In genomic region chrX:129596077-129596476, GRCh38 we compare ENCODE assay signal across 28 cellular contexts. TPM values are rescaled to one million over a fixed set of nuclear protein-coding genes. Genes with fewer than 3 reads are reported as not detected.
"Had no signal": no experiment of that assay in that cellular context is flagged by ENCODE, and none has a peak within 500 bp of the region (broad histone marks: within the 10 kb centered on the region; RNA-seq: fewer than 3 reads in every experiment).

No MANE protein-coding gene starts in this region.

- H3K36me3 Mint-ChIP-seq: naive B cell had no signal

- H3K27me3 Mint-ChIP-seq: dendritic cell treated with granulocyte-macrophage colony-stimulating factor and Interleukin-4, amounts not matched to agents 40 ng/mL and 50 ng/mL, for 4 days had no signal

- H3K27ac Mint-ChIP-seq: dendritic cell treated with granulocyte-macrophage colony-stimulating factor and Interleukin-4, amounts not matched to agents 40 ng/mL and 50 ng/mL, for 4 days; effector memory CD8-positive, alpha-beta T cell; endodermal cell; mesothelial cell of epicardium; naive B cell had no signal

- DNase-seq: colonic mucosa; cortex of kidney; effector CD8-positive, alpha-beta T cell; effector memory CD8-positive, alpha-beta T cell; endodermal cell; erythroblast; esophagus squamous epithelium; foreskin fibroblast; foreskin melanocyte; gastrocnemius medialis; glutamatergic neuron; head of caudate nucleus; heart right ventricle; hippocampal formation; left cardiac atrium; left lung; left ventricle myocardium superior; lower lobe of right lung; mesenchymal stem cell; mucosa of descending colon; naive B cell had no signal

- H3K4me3 ChIP-seq: colonic mucosa, esophagus squamous epithelium, gastrocnemius medialis, heart right ventricle, left lung, lower lobe of right lung, mucosa of descending colon had no signal

- H3K9me3 Mint-ChIP-seq: dendritic cell treated with granulocyte-macrophage colony-stimulating factor and Interleukin-4, amounts not matched to agents 40 ng/mL and 50 ng/mL, for 4 days; effector memory CD8-positive, alpha-beta T cell; endodermal cell; mesothelial cell of epicardium; naive B cell had no signal

- FAIRE-seq: endometrium, islet of Langerhans, keratinocyte had no signal

- H3K27ac ChIP-seq: colonic mucosa, epithelial cell of prostate, esophagus squamous epithelium, gastrocnemius medialis, heart right ventricle, left lung, lower lobe of right lung had no signal

- H3K4me3 Mint-ChIP-seq: dendritic cell treated with granulocyte-macrophage colony-stimulating factor and Interleukin-4, amounts not matched to agents 40 ng/mL and 50 ng/mL, for 4 days; effector memory CD8-positive, alpha-beta T cell; endodermal cell; mesothelial cell of epicardium; naive B cell had no signal

- ATAC-seq: effector memory CD8-positive, alpha-beta T cell; esophagus mucosa; gastrocnemius medialis; heart right ventricle; left cardiac atrium; left lung; left ventricle myocardium superior; lower lobe of right lung; mucosa of descending colon had no signal

- H3K9me3 ChIP-seq: colonic mucosa, esophagus squamous epithelium, gastrocnemius medialis, heart right ventricle, left lung, lower lobe of right lung, mucosa of descending colon had no signal

- H3K4me1 ChIP-seq: colonic mucosa, left lung, lower lobe of right lung had no signal

- H3K4me1 Mint-ChIP-seq: mesothelial cell of epicardium, naive B cell had no signal

- H3K27me3 ChIP-seq: colonic mucosa, esophagus squamous epithelium, gastrocnemius medialis, left lung had no signal

- H3K36me3 ChIP-seq: colonic mucosa, lower lobe of right lung had no signal

RNA-seq across cellular contexts. Expression of gene APLN, which starts 58.7 kb away (rescaled TPM):
- total RNA-seq: gastrocnemius medialis had no signal
